ENCODE assay signal across 17 cellular contexts in the genomic region with DNA sequence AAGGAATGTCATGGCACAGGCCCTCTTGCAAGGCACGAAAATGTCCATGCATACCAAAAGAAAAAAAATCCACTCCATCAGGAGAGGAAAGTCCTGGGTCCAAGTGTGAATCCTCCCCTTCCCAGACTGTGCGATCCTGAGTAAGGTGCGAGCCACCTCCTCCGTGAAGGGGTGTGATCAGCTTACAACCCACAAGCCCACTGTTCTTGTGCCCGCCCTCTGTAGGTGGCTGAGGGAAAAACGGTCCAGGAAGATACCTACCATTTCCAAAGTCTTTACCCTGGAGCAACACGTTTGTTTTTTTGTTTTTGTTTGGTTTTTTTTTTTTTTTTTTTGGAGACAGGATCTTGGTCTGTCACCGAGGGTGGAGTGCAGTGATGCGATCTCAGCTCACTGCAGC.
DNase-seq lines count a peak whose midpoint lies in the region; ATAC-seq and TF ChIP-seq lines count a peak whose summit lies in the region.
"Had no signal": no experiment of that assay in that cellular context is flagged by ENCODE, and none has a peak within 500 bp of the region (broad histone marks: within the 10 kb centered on the region; RNA-seq: fewer than 3 reads in every experiment).

No MANE protein-coding gene starts in this region.

- TF ChIP-seq CTCF in cardiac muscle cell (IDR thresholded peaks at IDR 0.05; ENCODE audit: low read depth, low read length) (peak; percentile 6), heart left ventricle (IDR thresholded peaks at IDR 0.05) (no peak), type B pancreatic cell (conservative IDR thresholded peaks at IDR 0.05) (peak; percentile 51)

- intact Hi-C loops in heart left ventricle (cut with DNase I) = no loop called here

- H3K4me1 ChIP-seq in cardiac muscle cell (ENCODE audit: low read depth) (no peaks in the 10 kb centered on the region), heart left ventricle (peaks cover 0 to 12% (median 0%) of the 10 kb centered on the region in 12 donors)
- H3K4me1 ChIP-seq: lower lobe of right lung had no signal

- H3K9me3 Mint-ChIP-seq in type B pancreatic cell = no peaks in the 10 kb centered on the region
- H3K9me3 Mint-ChIP-seq: dendritic cell treated with granulocyte-macrophage colony-stimulating factor and Interleukin-4, amounts not matched to agents 40 ng/mL and 50 ng/mL, for 4 days; naive thymus-derived CD8-positive, alpha-beta T cell had no signal

- ATAC-seq in heart left ventricle = no peak
- ATAC-seq: activated CD8-positive, alpha-beta T cell treated with anti-CD3 and anti-CD28 coated beads, Interleukin-2, amount 10 ng/mL, durations not matched to agents 7 days and 5 days; lower lobe of right lung; naive thymus-derived CD8-positive, alpha-beta T cell had no signal

- H3K4me3 ChIP-seq in cardiac muscle cell (no peak overlapping the region), heart left ventricle (no peak overlapping the region)
- no peak overlapping the region for H3K4me3 ChIP-seq in Jurkat, Clone E6-1 (ENCODE audit: low read length)
- H3K4me3 ChIP-seq: BLaER1, lower lobe of right lung, SK-N-MC had no signal

- TF ChIP-seq POLR2A in heart left ventricle (IDR thresholded peaks at IDR 0.05) = no peak

- H3K4me1 Mint-ChIP-seq in type B pancreatic cell (ENCODE audit: unreplicated experiment) = peaks cover 39% of the 10 kb centered on the region

- H3K36me3 Mint-ChIP-seq in type B pancreatic cell = peaks cover 6% of the 10 kb centered on the region
- H3K36me3 Mint-ChIP-seq: naive thymus-derived CD8-positive, alpha-beta T cell had no signal

- no peak overlapping the region for H3K27ac ChIP-seq in cardiac muscle cell
- no peak overlapping the region for H3K27ac ChIP-seq in heart left ventricle
- H3K27ac ChIP-seq: BLaER1, lower lobe of right lung, SK-N-MC had no signal

- peaks cover 2% of the 10 kb centered on the region for H3K27me3 Mint-ChIP-seq in type B pancreatic cell

- WGBS in heart left ventricle, 4 donors = 65 to 74% (median 70%) methylated on average over 9 of the region's 9 CpGs

- DNase-seq in cardiac muscle cell (ENCODE audit: low read depth in 1 of 2, low spot score in 1 of 2) = peak in 1 of 2 donors; percentile 24
- no peak for DNase-seq in heart left ventricle
- DNase-seq in Jurkat, Clone E6-1 (ENCODE audit: low read depth, low spot score) = peak; percentile 18
- peak; percentile 6 for DNase-seq in dermis blood vessel endothelial cell
- DNase-seq in type B pancreatic cell (ENCODE audit: extremely low spot score, unreplicated experiment) = no peak
- no peak for DNase-seq in GM19238 (ENCODE audit: insufficient read length, low spot score)
- DNase-seq in activated CD4-positive, alpha-beta T cell treated with anti-CD3 and anti-CD28 coated beads for 4 hours = no peak
- DNase-seq in Ammon's horn (ENCODE audit: low spot score) = no peak
- DNase-seq: activated CD8-positive, alpha-beta T cell treated with anti-CD3 and anti-CD28 coated beads, Interleukin-2, amount 10 ng/mL, durations not matched to agents 7 days and 5 days; amniotic stem cell; lower lobe of right lung; naive thymus-derived CD8-positive, alpha-beta T cell; NCI-H146; NK-92 treated with Interleukin-12 subunit alpha and Interleukin-12 subunit beta, amount 100 ng/mL, for 24 hours had no signal

- H3K27me3 ChIP-seq in cardiac muscle cell = no peaks in the 10 kb centered on the region
- no peaks in the 10 kb centered on the region for H3K27me3 ChIP-seq in heart left ventricle
- H3K27me3 ChIP-seq: BLaER1 had no signal

- no peak overlapping the region for H3K27ac Mint-ChIP-seq in type B pancreatic cell
- H3K27ac Mint-ChIP-seq: activated CD8-positive, alpha-beta T cell treated with anti-CD3 and anti-CD28 coated beads, Interleukin-2, amount 10 ng/mL, durations not matched to agents 7 days and 5 days; dendritic cell treated with granulocyte-macrophage colony-stimulating factor and Interleukin-4, amounts not matched to agents 40 ng/mL and 50 ng/mL, for 4 days; naive thymus-derived CD8-positive, alpha-beta T cell had no signal

- H3K36me3 ChIP-seq in cardiac muscle cell (no peaks in the 10 kb centered on the region), heart left ventricle (no peaks in the 10 kb centered on the region)
- H3K36me3 ChIP-seq: BLaER1, lower lobe of right lung had no signal

- H3K9me3 ChIP-seq in cardiac muscle cell (ENCODE audit: low read depth) = no peaks in the 10 kb centered on the region
- no peaks in the 10 kb centered on the region for H3K9me3 ChIP-seq in heart left ventricle
- H3K9me3 ChIP-seq: BLaER1, lower lobe of right lung had no signal

- H3K4me3 Mint-ChIP-seq in type B pancreatic cell = no peak overlapping the region
- H3K4me3 Mint-ChIP-seq: activated CD8-positive, alpha-beta T cell treated with anti-CD3 and anti-CD28 coated beads, Interleukin-2, amount 10 ng/mL, durations not matched to agents 7 days and 5 days; dendritic cell treated with granulocyte-macrophage colony-stimulating factor and Interleukin-4, amounts not matched to agents 40 ng/mL and 50 ng/mL, for 4 days; naive thymus-derived CD8-positive, alpha-beta T cell had no signal

Comparison
In these comparisons a context has a peak if more than half of its experiments do, and no peak if none do; other contexts are left out.
1. CTCF ChIP-seq: peak in cardiac muscle cell (single experiment) and type B pancreatic cell (single experiment); none in heart left ventricle (0 of 12).
2. DNase-seq: peak in Jurkat, Clone E6-1 (single experiment) and dermis blood vessel endothelial cell (single experiment); none in heart left ventricle (0 of 5), type B pancreatic cell (single experiment), GM19238 (single experiment), activated CD4-positive, alpha-beta T cell treated with anti-CD3 and anti-CD28 coated beads for 4 hours (0 of 2) and Ammon's horn (single experiment).